14 cellular contexts compared by ENCODE assay signal in genomic region chr2:195477996-195478382, GRCh38.
DNase-seq lines count a peak whose midpoint lies in the region; ATAC-seq and TF ChIP-seq lines count a peak whose summit lies in the region.
"Had no signal": no experiment of that assay in that cellular context is flagged by ENCODE, and none has a peak within 500 bp of the region (broad histone marks: within the 10 kb centered on the region; RNA-seq: fewer than 3 reads in every experiment).

No MANE protein-coding gene starts in this region.

- no peak for TF ChIP-seq EP300 in gastroesophageal sphincter (IDR thresholded peaks at IDR 0.05)

- no peak overlapping the region for H3K4me3 Mint-ChIP-seq in CD8-positive, alpha-beta memory T cell

- POLR2A ChIA-PET in CD8-positive, alpha-beta memory T cell (lab: Charles Lee), result no interaction called here

- no peaks in the 10 kb centered on the region for H3K4me1 ChIP-seq in gastroesophageal sphincter
- H3K4me1 ChIP-seq in osteoblast (ENCODE audit: insufficient read depth, low read length), result peaks cover 4% of the 10 kb centered on the region
- H3K4me1 ChIP-seq in CD8-positive, alpha-beta memory T cell (ENCODE audit: insufficient read depth, low read length), result peaks cover 6% of the 10 kb centered on the region
- H3K4me1 ChIP-seq: left ventricle myocardium inferior, upper lobe of right lung had no signal

- no peak for TF ChIP-seq POLR2A in gastroesophageal sphincter (IDR thresholded peaks at IDR 0.05)

- H4K20me1 ChIP-seq in osteoblast (ENCODE audit: insufficient read depth, low read length), result no peaks in the 10 kb centered on the region

- peaks cover 0 to 20% (median 4%) of the 10 kb centered on the region in 3 donors for H3K36me3 Mint-ChIP-seq in CD8-positive, alpha-beta memory T cell

- H3K27ac Mint-ChIP-seq in CD8-positive, alpha-beta memory T cell, result no peak overlapping the region

- peaks cover 0 to 1% of the 10 kb centered on the region in 2 donors for H3K27me3 Mint-ChIP-seq in CD8-positive, alpha-beta memory T cell

- H3K27ac ChIP-seq in gastroesophageal sphincter, result no peak overlapping the region
- no peak overlapping the region for H3K27ac ChIP-seq in osteoblast (ENCODE audit: low read depth, low read length)
- H3K27ac ChIP-seq in CD8-positive, alpha-beta memory T cell (ENCODE audit: low read depth, low read length), result no peak overlapping the region
- H3K27ac ChIP-seq: cardiac muscle cell, left ventricle myocardium inferior, upper lobe of right lung had no signal

- no peak overlapping the region for H2AFZ ChIP-seq in osteoblast (ENCODE audit: low read length)

- peaks cover 0 to 4% (median 0%) of the 10 kb centered on the region in 5 donors for H3K9me3 Mint-ChIP-seq in CD8-positive, alpha-beta memory T cell

- CTCF ChIA-PET in CD8-positive, alpha-beta memory T cell (lab: Charles Lee), result no interaction called here

- peak; percentile 26 for ATAC-seq in GM18502 (IDR thresholded peaks at IDR 0.05; ENCODE audit: poor library complexity, unreplicated experiment)
- peak; percentile 22 for ATAC-seq in GM19455 (IDR thresholded peaks at IDR 0.05; ENCODE audit: unreplicated experiment)
- ATAC-seq in HG03354 (IDR thresholded peaks at IDR 0.05; ENCODE audit: poor library complexity, severe bottlenecking, unreplicated experiment), result peak; percentile 39
- ATAC-seq in gastroesophageal sphincter, result no peak
- ATAC-seq: upper lobe of right lung had no signal

- H3K4me1 Mint-ChIP-seq in CD8-positive, alpha-beta memory T cell, result peaks cover 13 to 19% (median 16%) of the 10 kb centered on the region in 3 donors

- DNase-seq in fibroblast of mammary gland (ENCODE audit: low read depth), result peak; percentile 7
- DNase-seq in NCI-H1417 (lab: John Stamatoyannopoulos, UW), result no peak
- DNase-seq in osteoblast (ENCODE audit: insufficient read length, low spot score, missing footprints), result no peak
- DNase-seq in CD8-positive, alpha-beta memory T cell, result no peak
- DNase-seq: activated naive CD4-positive, alpha-beta T cell; KG1; left ventricle myocardium inferior; NCI-H1930; upper lobe of right lung had no signal

- H3K36me3 ChIP-seq in gastroesophageal sphincter, result no peaks in the 10 kb centered on the region
- no peaks in the 10 kb centered on the region for H3K36me3 ChIP-seq in osteoblast (ENCODE audit: insufficient read depth, low read length)
- H3K36me3 ChIP-seq in CD8-positive, alpha-beta memory T cell (ENCODE audit: insufficient read depth, low read length), result no peaks in the 10 kb centered on the region
- H3K36me3 ChIP-seq: cardiac muscle cell, left ventricle myocardium inferior, upper lobe of right lung had no signal

- H3K9me3 ChIP-seq in gastroesophageal sphincter, result no peaks in the 10 kb centered on the region
- H3K9me3 ChIP-seq in osteoblast (ENCODE audit: low read depth, low read length), result no peaks in the 10 kb centered on the region
- H3K9me3 ChIP-seq in CD8-positive, alpha-beta memory T cell (ENCODE audit: low read length), result no peaks in the 10 kb centered on the region
- H3K9me3 ChIP-seq: upper lobe of right lung had no signal

- no peaks in the 10 kb centered on the region for H3K27me3 ChIP-seq in gastroesophageal sphincter
- no peaks in the 10 kb centered on the region for H3K27me3 ChIP-seq in osteoblast (ENCODE audit: insufficient read depth, low read length)
- H3K27me3 ChIP-seq in CD8-positive, alpha-beta memory T cell (ENCODE audit: insufficient read depth, low read length, poor library complexity, severe bottlenecking), result no peaks in the 10 kb centered on the region
- H3K27me3 ChIP-seq: cardiac muscle cell, upper lobe of right lung had no signal

- TF ChIP-seq CTCF in fibroblast of mammary gland (conservative IDR thresholded peaks at IDR 0.05; ENCODE audit: control insufficient read depth, insufficient read depth, low read depth, low read length) (no peak), gastroesophageal sphincter (IDR thresholded peaks at IDR 0.05) (no peak), osteoblast (IDR thresholded peaks at IDR 0.05; ENCODE audit: extremely low read depth, low read depth, low read length) (no peak)

- no peaks in the 10 kb centered on the region for H3K79me2 ChIP-seq in osteoblast (ENCODE audit: insufficient read depth, low read length)

- H3K4me3 ChIP-seq in fibroblast of mammary gland (ENCODE audit: control insufficient read depth, low read depth, low read length) (no peak overlapping the region), gastroesophageal sphincter (no peak overlapping the region), osteoblast (ENCODE audit: insufficient read depth, low read length) (no peak overlapping the region)
- H3K4me3 ChIP-seq in CD8-positive, alpha-beta memory T cell (ENCODE audit: low read length), result no peak overlapping the region
- H3K4me3 ChIP-seq: cardiac muscle cell, left ventricle myocardium inferior, upper lobe of right lung had no signal

- no peak overlapping the region for H3K4me2 ChIP-seq in osteoblast (ENCODE audit: insufficient read depth, low read length)
